ENCODE assay signal across 33 cellular contexts in the genomic region with DNA sequence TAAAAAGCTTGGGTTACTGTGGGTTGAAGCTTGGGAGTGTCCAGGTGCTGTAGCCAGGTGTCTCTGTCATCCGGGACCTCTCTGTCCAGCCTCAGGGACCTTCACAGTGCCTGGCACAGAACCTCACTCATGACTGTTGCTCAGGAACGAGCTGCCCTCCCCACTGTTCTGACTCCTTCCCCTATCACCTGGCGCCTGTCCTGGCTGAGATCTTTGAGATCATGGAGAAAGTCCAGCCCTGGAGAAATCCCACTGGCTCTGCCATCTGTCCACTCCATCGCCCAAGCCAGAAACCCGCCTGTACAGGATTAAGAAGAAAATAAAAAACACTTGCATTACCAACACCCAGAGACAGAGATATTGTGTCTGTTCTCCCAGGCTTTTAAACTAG. TPM values are rescaled to one million over a fixed set of nuclear protein-coding genes. Genes with fewer than 3 reads are reported as not detected.
A peak's percentile ranks its signal among the peaks of the same experiment; 100 is the strongest.
DNase-seq lines count a peak whose midpoint lies in the region; ATAC-seq and TF ChIP-seq lines count a peak whose summit lies in the region.
"Had no signal": no experiment of that assay in that cellular context is flagged by ENCODE, and none has a peak within 500 bp of the region (broad histone marks: within the 10 kb centered on the region; RNA-seq: fewer than 3 reads in every experiment).

No MANE protein-coding gene starts in this region.

- H2AFZ ChIP-seq in GM23248: no peak overlapping the region

- H3K4me1 ChIP-seq in GM23248 (ENCODE audit: insufficient read depth): no peaks in the 10 kb centered on the region
- H3K4me1 ChIP-seq: upper lobe of right lung had no signal

- H4K20me1 ChIP-seq in GM23248 (ENCODE audit: insufficient read depth): no peaks in the 10 kb centered on the region

- no peak for ATAC-seq in stimulated activated naive CD8-positive, alpha-beta T cell treated with anti-CD3 and anti-CD28 coated beads, Interleukin-15, amount 100 ng/mL, for 72 hours
- peak; percentile 23 for ATAC-seq in left lobe of liver
- ATAC-seq: activated CD8-positive, alpha-beta memory T cell treated with anti-CD3 and anti-CD28 coated beads, Interleukin-2, amount 10 ng/mL, durations not matched to agents 7 days and 5 days; activated T-cell treated with anti-CD3 and anti-CD28 coated beads, Interleukin-2, amount 50 U/mL, for 72 hours; HepG2; upper lobe of right lung had no signal

- TF ChIP-seq CTCF in lower leg skin (IDR thresholded peaks at IDR 0.05): no peak

- no peak overlapping the region for H3K9ac ChIP-seq in GM23248

- H3K36me3 ChIP-seq in GM23248 (ENCODE audit: low read depth): no peaks in the 10 kb centered on the region
- H3K36me3 ChIP-seq: prostate gland had no signal

- peaks cover 36% of the 10 kb centered on the region for H3K36me3 Mint-ChIP-seq in stimulated activated naive CD8-positive, alpha-beta T cell treated with anti-CD3 and anti-CD28 coated beads, Interleukin-15, Interleukin-2, amounts not matched to agents 100 ng/mL and 50 ng/mL, for 24 hours (ENCODE audit: low read depth)

- H3K27me3 ChIP-seq in GM23248 (replicated peaks; ENCODE audit: insufficient read depth): no peaks in the 10 kb centered on the region
- H3K27me3 ChIP-seq: adrenal gland, neutrophil, suprapubic skin, upper lobe of right lung had no signal

- H3K27me3 Mint-ChIP-seq in stimulated activated naive CD8-positive, alpha-beta T cell treated with anti-CD3 and anti-CD28 coated beads, Interleukin-15, Interleukin-2, amounts not matched to agents 100 ng/mL and 50 ng/mL, for 24 hours: no peaks in the 10 kb centered on the region
- no peaks in the 10 kb centered on the region for H3K27me3 Mint-ChIP-seq in stimulated activated naive CD8-positive, alpha-beta T cell treated with anti-CD3 and anti-CD28 coated beads, Interleukin-15, amount 100 ng/mL, for 72 hours
- H3K27me3 Mint-ChIP-seq: activated CD8-positive, alpha-beta memory T cell treated with anti-CD3 and anti-CD28 coated beads, Interleukin-2, amount 10 ng/mL, durations not matched to agents 7 days and 5 days; naive B cell had no signal

- no peaks in the 10 kb centered on the region for H3K9me3 Mint-ChIP-seq in stimulated activated naive CD8-positive, alpha-beta T cell treated with anti-CD3 and anti-CD28 coated beads, Interleukin-15, Interleukin-2, amounts not matched to agents 100 ng/mL and 50 ng/mL, for 24 hours
- no peaks in the 10 kb centered on the region for H3K9me3 Mint-ChIP-seq in stimulated activated naive CD8-positive, alpha-beta T cell treated with anti-CD3 and anti-CD28 coated beads, Interleukin-15, amount 100 ng/mL, for 72 hours
- H3K9me3 Mint-ChIP-seq: activated naive CD4-positive, alpha-beta T cell treated with anti-CD3 and anti-CD28 coated beads for 36 hours; activated T-cell treated with anti-CD3 and anti-CD28 coated beads, Interleukin-2, amount 50 U/mL, for 72 hours; H9; naive B cell had no signal

- in situ Hi-C loops in GM23248 (cut with MboI): loop anchor here (5.0 kb wide), 1 partner anchor 260 kb away; no protein-coding TSS in a partner anchor

- intact Hi-C loops in lower leg skin (cut with DNase I; ENCODE audit: low total_unique reads): no loop called here

- DNase-seq in NCI-H524 (lab: John Stamatoyannopoulos, UW) (peak; percentile 66 to 68), NCI-H524 treated with DMSO at 0.1 percent for 48 hours (lab: John Stamatoyannopoulos, UW) (no peak), left lobe of liver (ENCODE audit: low spot score) (peak; percentile 61), GM23248 (no peak), lower leg skin (ENCODE audit: low spot score in 2 of 2) (no peak), NCI-H2081 (lab: John Stamatoyannopoulos, UW) (no peak)
- DNase-seq in stimulated activated naive CD8-positive, alpha-beta T cell treated with anti-CD3 and anti-CD28 coated beads, Interleukin-15, amount 100 ng/mL, for 72 hours: no peak
- DNase-seq: activated CD4-positive, alpha-beta T cell treated with anti-CD3 and anti-CD28 coated beads, Interleukin-2, amount 50 U/mL, for 1 hour; activated CD8-positive, alpha-beta memory T cell treated with anti-CD3 and anti-CD28 coated beads, Interleukin-2, amount 10 ng/mL, durations not matched to agents 7 days and 5 days; activated naive CD4-positive, alpha-beta T cell treated with anti-CD3 and anti-CD28 coated beads for 36 hours; activated T-cell treated with anti-CD3 and anti-CD28 coated beads, Interleukin-2, amount 50 U/mL, for 72 hours; adrenal gland; COR-L47; DMS79; GDM1; glutamatergic neuron; H9; midbrain; naive B cell; NCI-H1417 treated with DMSO at 0.1 percent for 48 hours; NCI-H2029 treated with DMSO at 0.1 percent for 48 hours; NCI-H69; SIG-M5; stimulated activated CD4-positive, alpha-beta T cell treated with anti-CD3 and anti-CD28 coated beads, Interleukin-15, amount 100 ng/mL, for 24 hours; stimulated activated CD4-positive, alpha-beta T cell treated with anti-CD3 and anti-CD28 coated beads, Interleukin-4, amount 100 ng/mL, for 4 hours; T-helper 9 cell; upper lobe of right lung had no signal

- H3F3A ChIP-seq in GM23248 (ENCODE audit: insufficient read depth): no peaks in the 10 kb centered on the region

- no peak overlapping the region for H3K4me3 Mint-ChIP-seq in stimulated activated naive CD8-positive, alpha-beta T cell treated with anti-CD3 and anti-CD28 coated beads, Interleukin-15, Interleukin-2, amounts not matched to agents 100 ng/mL and 50 ng/mL, for 24 hours
- no peak overlapping the region for H3K4me3 Mint-ChIP-seq in stimulated activated naive CD8-positive, alpha-beta T cell treated with anti-CD3 and anti-CD28 coated beads, Interleukin-15, amount 100 ng/mL, for 72 hours
- H3K4me3 Mint-ChIP-seq: activated CD8-positive, alpha-beta memory T cell treated with anti-CD3 and anti-CD28 coated beads, Interleukin-2, amount 10 ng/mL, durations not matched to agents 7 days and 5 days; activated naive CD4-positive, alpha-beta T cell treated with anti-CD3 and anti-CD28 coated beads for 36 hours; activated T-cell treated with anti-CD3 and anti-CD28 coated beads, Interleukin-2, amount 50 U/mL, for 72 hours; H9; naive B cell had no signal

- H3K4me2 ChIP-seq in GM23248 (ENCODE audit: unreplicated experiment): no peak overlapping the region

- H3K27ac ChIP-seq in GM23248: no peak overlapping the region
- H3K27ac ChIP-seq: 22Rv1, adrenal gland, neutrophil, prostate gland, suprapubic skin, upper lobe of right lung had no signal

- H3K9me2 ChIP-seq in GM23248 (ENCODE audit: insufficient read depth): no peaks in the 10 kb centered on the region

- H3K4me1 Mint-ChIP-seq in stimulated activated naive CD8-positive, alpha-beta T cell treated with anti-CD3 and anti-CD28 coated beads, Interleukin-15, Interleukin-2, amounts not matched to agents 100 ng/mL and 50 ng/mL, for 24 hours (ENCODE audit: low read depth): no peaks in the 10 kb centered on the region
- no peaks in the 10 kb centered on the region for H3K4me1 Mint-ChIP-seq in stimulated activated naive CD8-positive, alpha-beta T cell treated with anti-CD3 and anti-CD28 coated beads, Interleukin-15, amount 100 ng/mL, for 72 hours
- H3K4me1 Mint-ChIP-seq: activated CD8-positive, alpha-beta memory T cell treated with anti-CD3 and anti-CD28 coated beads, Interleukin-2, amount 10 ng/mL, durations not matched to agents 7 days and 5 days; H9; naive B cell had no signal

- H3K79me2 ChIP-seq in GM23248 (ENCODE audit: insufficient read depth): no peaks in the 10 kb centered on the region

- no peak for TF ChIP-seq POLR2A in lower leg skin (IDR thresholded peaks at IDR 0.05)

- WGBS in GM23248 (ENCODE audit: low coverage in 1 of 2, low lambda C conversion rate in 2 of 2, missing lambda C conversion rate in 2 of 2), 2 experiments: 88 to 93% methylated on average over 5 of the region's 5 CpGs
- 93 to 97% methylated on average over 5 of the region's 5 CpGs for WGBS in lower leg skin, 2 donors

- no peaks in the 10 kb centered on the region for H3K9me3 ChIP-seq in GM23248 (ENCODE audit: low read depth)
- H3K9me3 ChIP-seq: adrenal gland, neutrophil, prostate gland, suprapubic skin, upper lobe of right lung had no signal

- H3K4me3 ChIP-seq in GM23248 (no peak overlapping the region), lower leg skin (ENCODE audit: low read depth, poor library complexity, severe bottlenecking) (no peak overlapping the region)
- H3K4me3 ChIP-seq: adrenal gland, prostate gland, suprapubic skin, upper lobe of right lung had no signal

- H3K27ac Mint-ChIP-seq in stimulated activated naive CD8-positive, alpha-beta T cell treated with anti-CD3 and anti-CD28 coated beads, Interleukin-15, Interleukin-2, amounts not matched to agents 100 ng/mL and 50 ng/mL, for 24 hours: peak overlapping the region; percentile 5
- H3K27ac Mint-ChIP-seq in stimulated activated naive CD8-positive, alpha-beta T cell treated with anti-CD3 and anti-CD28 coated beads, Interleukin-15, amount 100 ng/mL, for 72 hours: no peak overlapping the region
- H3K27ac Mint-ChIP-seq: activated CD8-positive, alpha-beta memory T cell treated with anti-CD3 and anti-CD28 coated beads, Interleukin-2, amount 10 ng/mL, durations not matched to agents 7 days and 5 days; activated naive CD4-positive, alpha-beta T cell treated with anti-CD3 and anti-CD28 coated beads for 36 hours; activated T-cell treated with anti-CD3 and anti-CD28 coated beads, Interleukin-2, amount 50 U/mL, for 72 hours had no signal

RNA-seq across cellular contexts. Expression of a gene that starts 53.5 kb away (rescaled TPM):
- 53.1 TPM for total RNA-seq in left lobe of liver
- 15.2 and 28.5 TPM in 2 replicates for total RNA-seq in GM23248 (2014; rRNA removed; shearing (Covaris generic))
- 15.7 and 17.1 TPM in 2 replicates for polyA plus RNA-seq in GM23248 (2016; fragmentation: Nextera tagmentation; extraction: Ambion mirVana)
- total RNA-seq in lower leg skin: 10 to 100 TPM; 27.8 to 65.0 (median 61.3) TPM

Comparison
In these comparisons a context has a peak if more than half of its experiments do, and no peak if none do; other contexts are left out.
1. DNase-seq: peak in NCI-H524 (2 of 2) and left lobe of liver (single experiment); none in NCI-H524 treated with DMSO at 0.1 percent for 48 hours (single experiment), stimulated activated naive CD8-positive, alpha-beta T cell treated with anti-CD3 and anti-CD28 coated beads, Interleukin-15, amount 100 ng/mL, for 72 hours (0 of 2), GM23248 (single experiment), lower leg skin (0 of 2) and NCI-H2081 (0 of 2).